Comparison of ENCODE assay signal across 1 cellular context in the genomic region with DNA sequence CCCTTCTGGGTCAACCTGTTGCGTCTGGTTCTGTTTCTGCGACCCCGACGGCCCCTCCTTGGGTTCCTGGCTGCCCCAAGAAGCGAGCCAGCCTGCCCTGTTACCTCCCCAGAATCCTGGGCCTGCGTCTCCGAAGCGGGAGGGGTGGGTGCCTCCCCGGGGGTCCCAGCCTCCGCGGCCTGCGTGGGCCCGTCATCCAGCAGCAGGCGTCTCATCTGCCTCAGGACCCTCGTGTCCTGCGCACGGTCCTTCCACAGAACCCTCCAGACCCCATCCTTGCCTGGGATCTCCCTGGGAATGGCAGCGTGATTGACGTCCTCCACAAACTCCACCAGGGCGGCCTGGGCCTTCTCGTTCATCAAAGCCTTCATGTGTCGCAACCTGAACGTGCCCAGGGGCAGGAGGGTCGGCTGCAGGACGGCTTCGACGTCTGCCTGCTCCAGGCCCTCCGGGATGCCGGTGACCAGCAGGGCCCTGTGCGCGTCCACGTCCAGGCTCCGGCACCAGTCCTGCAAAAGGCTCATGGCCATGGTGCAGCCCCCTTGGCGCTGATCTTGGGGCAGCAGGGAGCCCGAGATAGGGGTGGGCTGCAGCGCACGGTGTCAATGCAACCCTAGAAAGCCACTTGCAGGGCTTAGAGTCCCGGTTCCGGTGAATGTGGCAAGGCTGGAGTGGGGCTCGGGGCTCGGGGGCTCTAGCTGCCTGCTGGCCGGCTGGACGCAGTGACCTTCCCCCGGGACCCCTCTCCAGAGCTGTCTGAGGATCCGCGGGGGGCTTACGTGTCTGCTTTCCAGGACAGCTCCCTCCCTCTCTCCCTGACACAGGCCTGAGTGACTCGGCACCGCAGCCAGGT.
TF ChIP-seq lines count a peak whose summit lies in the region.

No MANE protein-coding gene starts in this region.

TF ChIP-seq in SK-N-SH treated with all-trans-retinoic acid at 6 μM for 48 hours, 23 proteins besides CTCF, POLR2A, EP300 and RAD21 (continued from another document):
- no peak for TF ChIP-seq CREB5 (CRISPR knock-in tag; IDR thresholded peaks at IDR 0.05; ENCODE audit: low read depth)
- TF ChIP-seq TOX (CRISPR knock-in tag; IDR thresholded peaks at IDR 0.05; ENCODE audit: borderline replicate concordance) = no peak
